26 cellular contexts compared by ENCODE assay signal in the genomic region with DNA sequence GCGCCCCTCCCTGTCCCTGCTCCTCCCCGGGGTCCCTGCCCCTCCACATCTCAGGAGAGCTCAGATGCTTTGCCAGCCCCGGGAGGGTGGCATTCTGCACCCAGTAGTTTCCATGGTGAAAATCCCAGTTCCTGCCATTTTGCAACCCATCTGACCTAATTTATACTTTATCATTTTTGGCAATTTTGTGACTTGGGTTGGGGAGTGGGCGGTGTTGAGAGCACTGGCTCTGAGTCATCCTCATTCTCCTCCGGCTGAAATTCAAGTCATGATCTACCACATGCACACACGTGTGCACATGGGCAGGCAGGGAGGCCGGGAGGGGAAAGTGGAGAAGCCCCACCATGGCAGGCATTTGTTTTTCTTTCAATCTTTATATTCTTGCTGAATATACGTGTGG.
"Had no signal": no experiment of that assay in that cellular context is flagged by ENCODE, and none has a peak within 500 bp of the region (broad histone marks: within the 10 kb centered on the region; RNA-seq: fewer than 3 reads in every experiment).

No MANE protein-coding gene starts in this region.

- ATAC-seq: activated T-cell treated with anti-CD3 and anti-CD28 coated beads, Interleukin-2, amount 50 U/mL, for 72 hours; effector memory CD8-positive, alpha-beta T cell; esophagus mucosa; heart right ventricle; naive thymus-derived CD4-positive, alpha-beta T cell; psoas muscle had no signal

- H3K4me1 ChIP-seq: colonic mucosa, heart right ventricle, parathyroid adenoma, psoas muscle, right atrium auricular region had no signal

- H3K36me3 ChIP-seq: colonic mucosa, heart right ventricle, right atrium auricular region, tibial nerve had no signal

- H3K9me3 Mint-ChIP-seq: activated CD4-positive, alpha-beta T cell treated with anti-CD3 and anti-CD28 coated beads, Interleukin-2, amount 10 ng/mL, durations not matched to agents 7 days and 5 days; activated T-cell treated with anti-CD3 and anti-CD28 coated beads, Interleukin-2, amount 50 U/mL, for 72 hours; effector memory CD8-positive, alpha-beta T cell; memory B cell; naive thymus-derived CD4-positive, alpha-beta T cell; T-helper 1 cell treated with Interleukin-12 subunit alpha and Interleukin-12 subunit beta and Interleukin-4 antibody, amounts not matched to agents 30 μg/mL and 1 μg/mL, for 36 hours had no signal

- H3K79me2 ChIP-seq: parathyroid adenoma had no signal

- H3K4me3 Mint-ChIP-seq: activated CD4-positive, alpha-beta T cell treated with anti-CD3 and anti-CD28 coated beads, Interleukin-2, amount 10 ng/mL, durations not matched to agents 7 days and 5 days; activated naive CD8-positive, alpha-beta T cell; activated T-cell treated with anti-CD3 and anti-CD28 coated beads, Interleukin-2, amount 50 U/mL, for 72 hours; effector memory CD8-positive, alpha-beta T cell; memory B cell; naive thymus-derived CD4-positive, alpha-beta T cell; T-helper 1 cell treated with Interleukin-12 subunit alpha and Interleukin-12 subunit beta and Interleukin-4 antibody, amounts not matched to agents 30 μg/mL and 1 μg/mL, for 36 hours had no signal

- H3K27ac Mint-ChIP-seq: activated CD4-positive, alpha-beta T cell treated with anti-CD3 and anti-CD28 coated beads, Interleukin-2, amount 10 ng/mL, durations not matched to agents 7 days and 5 days; activated naive CD8-positive, alpha-beta T cell; activated T-cell treated with anti-CD3 and anti-CD28 coated beads, Interleukin-2, amount 50 U/mL, for 72 hours; memory B cell; T-helper 1 cell treated with Interleukin-12 subunit alpha and Interleukin-12 subunit beta and Interleukin-4 antibody, amounts not matched to agents 30 μg/mL and 1 μg/mL, for 36 hours had no signal

- H3K36me3 Mint-ChIP-seq: activated naive CD8-positive, alpha-beta T cell; memory B cell; naive thymus-derived CD4-positive, alpha-beta T cell had no signal

- H3K4me3 ChIP-seq: colonic mucosa, dorsolateral prefrontal cortex, heart right ventricle, psoas muscle, right atrium auricular region, smooth muscle cell, tibial nerve had no signal

- H3K4me1 Mint-ChIP-seq: activated CD4-positive, alpha-beta T cell treated with anti-CD3 and anti-CD28 coated beads, Interleukin-2, amount 10 ng/mL, durations not matched to agents 7 days and 5 days; naive thymus-derived CD4-positive, alpha-beta T cell had no signal

- DNase-seq: activated CD4-positive, alpha-beta T cell treated with anti-CD3 and anti-CD28 coated beads, Interleukin-2, amount 10 ng/mL, durations not matched to agents 7 days and 5 days; activated effector memory CD4-positive, alpha-beta T cell treated with Interleukin-2 at 50 U/mL for 16 hours; activated naive CD4-positive, alpha-beta T cell treated with Interleukin-2 at 50 U/mL for 16 hours; activated T-cell treated with anti-CD3 and anti-CD28 coated beads for 4 hours; activated T-cell treated with anti-CD3 and anti-CD28 coated beads, Interleukin-2, amount 50 U/mL, for 72 hours; colonic mucosa; effector memory CD8-positive, alpha-beta T cell; foreskin fibroblast; heart right ventricle; midbrain; naive thymus-derived CD4-positive, alpha-beta T cell; occipital lobe; psoas muscle; stimulated activated CD4-positive, alpha-beta T cell treated with anti-CD3 and anti-CD28 coated beads, Interleukin-15, amount 100 ng/mL, for 24 hours; stimulated activated naive CD4-positive, alpha-beta T cell treated with Interleukin-2 at 50 U/mL for 16 hours; T-helper 9 cell had no signal

- H3K27me3 Mint-ChIP-seq: activated naive CD8-positive, alpha-beta T cell had no signal

- H3K27ac ChIP-seq: colonic mucosa, dorsolateral prefrontal cortex, heart right ventricle, parathyroid adenoma, psoas muscle, right atrium auricular region, tibial nerve, VCaP had no signal

- H3K4me2 ChIP-seq: smooth muscle cell had no signal

- H3K9me3 ChIP-seq: colonic mucosa, heart right ventricle, psoas muscle, right atrium auricular region, tibial nerve had no signal

- H2AFZ ChIP-seq: parathyroid adenoma had no signal
